1 cellular context compared by ENCODE assay signal in genomic region chr6:38234934-38235678, GRCh38.
TF ChIP-seq lines count a peak whose summit lies in the region.

No MANE protein-coding gene starts in this region.

TF ChIP-seq in SK-N-SH treated with all-trans-retinoic acid at 6 μM for 48 hours, 23 proteins besides CTCF, POLR2A, EP300 and RAD21 (continued from another document):
- TF ChIP-seq, protein P1, sequence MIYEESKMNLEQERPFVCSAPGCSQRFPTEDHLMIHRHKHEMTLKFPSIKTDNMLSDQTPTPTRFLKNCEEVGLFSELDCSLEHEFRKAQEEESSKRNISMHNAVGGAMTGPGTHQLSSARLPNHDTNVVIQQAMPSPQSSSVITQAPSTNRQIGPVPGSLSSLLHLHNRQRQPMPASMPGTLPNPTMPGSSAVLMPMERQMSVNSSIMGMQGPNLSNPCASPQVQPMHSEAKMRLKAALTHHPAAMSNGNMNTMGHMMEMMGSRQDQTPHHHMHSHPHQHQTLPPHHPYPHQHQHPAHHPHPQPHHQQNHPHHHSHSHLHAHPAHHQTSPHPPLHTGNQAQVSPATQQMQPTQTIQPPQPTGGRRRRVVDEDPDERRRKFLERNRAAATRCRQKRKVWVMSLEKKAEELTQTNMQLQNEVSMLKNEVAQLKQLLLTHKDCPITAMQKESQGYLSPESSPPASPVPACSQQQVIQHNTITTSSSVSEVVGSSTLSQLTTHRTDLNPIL (CRISPR knock-in tag; IDR thresholded peaks at IDR 0.05; ENCODE audit: low read depth), result no peak
